ENCODE assay signal across 34 cellular contexts in the genomic region with DNA sequence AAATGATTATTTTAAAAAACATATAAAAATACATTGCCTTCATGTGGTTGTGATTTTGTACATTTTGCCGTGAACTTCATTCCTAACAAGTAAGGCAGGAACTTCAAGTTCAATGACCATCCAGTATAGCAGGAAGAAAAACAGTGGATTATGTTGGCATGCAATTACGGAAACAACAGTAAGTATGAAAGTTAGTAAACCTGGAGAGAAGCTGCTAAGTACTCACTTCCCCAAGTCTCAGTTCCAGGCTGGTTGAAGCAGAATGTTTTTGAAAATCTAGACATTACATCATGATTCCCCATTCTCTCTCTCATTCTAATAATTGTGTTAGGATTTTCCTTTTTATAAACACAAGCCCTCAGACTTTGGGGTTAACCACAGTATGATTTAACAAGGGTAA.
"Had no signal": no experiment of that assay in that cellular context is flagged by ENCODE, and none has a peak within 500 bp of the region (broad histone marks: within the 10 kb centered on the region; RNA-seq: fewer than 3 reads in every experiment).

No MANE protein-coding gene starts in this region.

- H3K4me3 ChIP-seq: PC-9, SJCRH30, SK-N-MC had no signal

- H3K27me3 ChIP-seq: SJCRH30 had no signal

- H3K27ac Mint-ChIP-seq: T-cell had no signal

- H3K4me3 Mint-ChIP-seq: T-cell had no signal

- H3K36me3 ChIP-seq: SJCRH30 had no signal

- H3K4me1 Mint-ChIP-seq: T-cell had no signal

- H3K27ac ChIP-seq: PC-9, RWPE1, SJCRH30, SK-N-MC had no signal

- H3K27me3 Mint-ChIP-seq: T-cell had no signal

- H3K36me3 Mint-ChIP-seq: T-cell had no signal

- H3K9me3 ChIP-seq: SJCRH30 had no signal

- ATAC-seq: Panc1, Right ventricle myocardium inferior, SK-N-SH treated with all-trans-retinoic acid at 6 μM for 48 hours, T-cell had no signal

- DNase-seq: Kasumi-1, KG1, MM.1S, NCI-H1048, NCI-H1092 treated with DMSO at 0.1 percent for 48 hours, NCI-H1105 treated with DMSO at 0.1 percent for 48 hours, NCI-H1417, NCI-H1436, NCI-H146, NCI-H1694, NCI-H187, NCI-H1930, NCI-H2029 treated with DMSO at 0.1 percent for 48 hours, NCI-H2081 treated with DMSO at 0.1 percent for 48 hours, NCI-H2107, NCI-H2171, NCI-H226, NCI-H446 treated with DMSO at 0.1 percent for 48 hours, NCI-H510A, NCI-H524, NCI-H526, NCI-H69, NCI-H748 treated with DMSO at 0.1 percent for 48 hours, NCI-H82, PC-9, SHP77, SIG-M5, SJCRH30, T-cell had no signal
